Comparison of ENCODE assay signal across 1 cellular context in the genomic region with DNA sequence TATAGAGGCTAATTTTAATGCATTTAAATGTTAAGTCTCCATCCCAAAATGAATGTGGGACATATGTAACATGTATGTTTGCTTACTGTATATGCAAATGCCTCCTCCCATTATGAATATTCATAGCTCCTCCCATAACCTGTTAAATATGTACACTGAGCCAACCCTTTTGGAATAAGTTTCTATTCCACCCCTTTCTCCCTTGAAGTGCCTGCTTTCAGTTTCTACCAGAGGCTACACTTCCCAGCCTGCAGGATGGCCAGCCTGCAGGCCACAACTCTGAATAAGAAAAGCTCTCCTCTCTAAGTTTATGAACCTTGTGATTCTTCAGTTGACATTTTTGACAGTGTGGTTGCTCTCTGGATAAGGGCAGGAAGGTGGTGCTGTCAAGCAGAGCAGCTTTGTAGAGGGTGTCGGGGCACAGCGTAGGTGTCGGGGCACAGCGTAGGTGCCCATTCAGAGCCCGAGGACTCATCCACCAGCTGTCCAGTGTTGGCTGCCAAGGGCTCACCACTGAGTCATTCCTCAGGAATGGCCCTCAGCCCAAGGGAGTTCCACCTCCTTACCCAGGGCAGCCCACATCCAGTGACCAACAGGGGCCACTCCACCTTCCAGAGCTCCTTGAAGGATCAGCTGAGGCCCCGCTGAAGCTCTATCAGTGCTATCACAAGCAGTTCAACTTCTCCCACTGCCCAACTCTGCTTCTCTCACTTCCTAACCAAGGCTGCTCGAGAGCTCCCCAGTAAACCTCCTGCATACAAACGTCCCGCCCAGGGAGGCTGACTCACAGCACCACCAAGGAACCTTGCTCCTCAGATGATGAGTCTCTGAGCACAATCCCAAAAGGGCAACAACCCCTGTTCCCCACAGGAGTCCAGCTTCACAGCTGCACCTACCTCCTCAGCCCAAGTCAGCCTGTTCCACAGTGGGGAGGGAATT.
TF ChIP-seq lines count a peak whose summit lies in the region.

No MANE protein-coding gene starts in this region.

TF ChIP-seq in K562, 482 proteins besides CTCF, POLR2A, EP300 and RAD21 (continued from another document):
- TF ChIP-seq ZNF584 (CRISPR knock-in tag; IDR thresholded peaks at IDR 0.05; ENCODE audit: low read depth): no peak
- TF ChIP-seq ZNF445 (CRISPR knock-in tag; IDR thresholded peaks at IDR 0.05; ENCODE audit: low read depth): no peak
